In the genomic region with DNA sequence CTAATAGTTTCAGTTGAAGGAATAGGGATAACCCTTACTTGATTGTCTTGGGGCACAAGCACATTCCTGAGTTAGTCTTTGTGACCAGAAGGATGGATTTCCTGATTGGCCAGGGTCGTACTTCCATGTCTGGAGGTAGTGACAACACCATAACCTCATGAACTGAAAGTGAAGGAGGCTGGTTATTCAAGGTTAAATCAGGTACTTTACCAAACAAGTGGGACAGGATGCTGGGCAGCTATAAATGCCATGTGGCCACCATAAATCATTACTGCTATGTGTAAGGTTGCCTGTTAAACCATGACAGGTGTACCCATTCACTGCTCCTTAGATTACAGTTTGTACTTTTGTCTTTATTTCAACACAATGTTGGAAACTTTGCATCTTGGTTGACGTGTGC, we compare ENCODE assay signal across 20 cellular contexts.
"Had no signal": no experiment of that assay in that cellular context is flagged by ENCODE, and none has a peak within 500 bp of the region (broad histone marks: within the 10 kb centered on the region; RNA-seq: fewer than 3 reads in every experiment).

No MANE protein-coding gene starts in this region.

- H3K36me3 ChIP-seq: esophagus muscularis mucosa, sigmoid colon, thoracic aorta, uterus had no signal

- H3K27me3 ChIP-seq: esophagus muscularis mucosa, sigmoid colon, uterus had no signal

- FAIRE-seq: endometrium, keratinocyte had no signal

- DNase-seq: activated CD4-positive, alpha-beta T cell treated with anti-CD3 and anti-CD28 coated beads for 1 hour; activated CD4-positive, alpha-beta T cell treated with anti-CD3 and anti-CD28 coated beads, Interleukin-2, amount 50 U/mL, for 48 hours; activated CD8-positive, alpha-beta memory T cell treated with anti-CD3 and anti-CD28 coated beads, Interleukin-2, amount 10 ng/mL, durations not matched to agents 7 days and 5 days; activated effector memory CD4-positive, alpha-beta T cell treated with anti-CD3 and anti-CD28 coated beads, Interleukin-2, amount 50 U/mL, for 16 hours; activated T-cell treated with anti-CD3 and anti-CD28 coated beads, Interleukin-2, amount 50 U/mL, for 24 hours; amygdala; head of caudate nucleus; mammary epithelial cell; mucosa of descending colon; natural killer cell; sigmoid colon; stimulated activated CD4-positive, alpha-beta T cell treated with anti-CD3 and anti-CD28 coated beads, Interleukin-4, amount 100 ng/mL, for 1 hour; stimulated activated naive CD8-positive, alpha-beta T cell treated with anti-CD3 and anti-CD28 coated beads, Interleukin-15, amount 100 ng/mL, for 72 hours; T-cell; T1000; uterus had no signal

- H3K9me3 ChIP-seq: esophagus muscularis mucosa, mucosa of descending colon, sigmoid colon, thoracic aorta, uterus had no signal

- H3K4me3 ChIP-seq: esophagus muscularis mucosa, mucosa of descending colon, sigmoid colon, thoracic aorta, uterus had no signal

- H3K27ac ChIP-seq: esophagus muscularis mucosa, thoracic aorta, uterus had no signal

- ATAC-seq: activated CD8-positive, alpha-beta memory T cell treated with anti-CD3 and anti-CD28 coated beads, Interleukin-2, amount 10 ng/mL, durations not matched to agents 7 days and 5 days; mucosa of descending colon; natural killer cell; stimulated activated naive CD8-positive, alpha-beta T cell treated with anti-CD3 and anti-CD28 coated beads, Interleukin-15, amount 100 ng/mL, for 72 hours; T-cell had no signal
